Comparison of ENCODE assay signal across 26 cellular contexts in the genomic region with DNA sequence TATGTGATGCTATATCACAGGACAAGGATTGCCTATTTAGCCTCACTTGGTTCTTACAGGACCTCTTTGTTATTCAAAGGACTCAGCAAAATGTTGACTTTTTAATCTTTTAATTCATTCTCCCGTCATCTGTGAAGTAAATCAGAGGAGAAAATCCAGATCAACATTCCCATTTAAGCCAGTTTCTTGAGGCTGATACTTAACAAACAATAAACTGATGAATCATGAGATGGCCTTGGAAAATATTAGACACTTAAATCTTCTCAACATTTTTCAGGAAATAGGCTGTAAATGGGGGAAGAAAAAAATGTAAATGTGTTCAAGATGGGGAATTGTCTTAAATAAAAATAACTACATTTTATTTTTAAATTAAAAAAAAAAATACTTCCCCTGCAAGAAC. TPM values are rescaled to one million over a fixed set of nuclear protein-coding genes. Genes with fewer than 3 reads are reported as not detected.
A peak's percentile ranks its signal among the peaks of the same experiment; 100 is the strongest.
DNase-seq lines count a peak whose midpoint lies in the region; ATAC-seq lines count a peak whose summit lies in the region.
"Had no signal": no experiment of that assay in that cellular context is flagged by ENCODE, and none has a peak within 500 bp of the region (broad histone marks: within the 10 kb centered on the region; RNA-seq: fewer than 3 reads in every experiment).

No MANE protein-coding gene starts in this region.

- H3K9me3 ChIP-seq in SK-N-MC (ENCODE audit: low read depth, low read length): no peaks in the 10 kb centered on the region
- H3K9me3 ChIP-seq: ascending aorta, esophagus squamous epithelium, Peyer's patch had no signal

- H3K9ac ChIP-seq in SK-N-MC (ENCODE audit: insufficient read length): no peak overlapping the region

- H3K27ac ChIP-seq in SK-N-MC: peak overlapping the region; percentile 81; the same call in 1 of the 2 replicates
- H3K27ac ChIP-seq: 22Rv1, ascending aorta, C4-2B, esophagus squamous epithelium had no signal

- H3K36me3 ChIP-seq in SK-N-MC (ENCODE audit: insufficient read depth, low read length): no peaks in the 10 kb centered on the region
- H3K36me3 ChIP-seq: ascending aorta, esophagus squamous epithelium, Peyer's patch had no signal

- no peak overlapping the region for H3K4me3 ChIP-seq in SK-N-MC
- H3K4me3 ChIP-seq: ascending aorta, esophagus squamous epithelium, Peyer's patch had no signal

- ATAC-seq in HG03378 (IDR thresholded peaks at IDR 0.05; ENCODE audit: unreplicated experiment) (no peak), GM18498 (IDR thresholded peaks at IDR 0.05; ENCODE audit: unreplicated experiment) (no peak), GM19467 (IDR thresholded peaks at IDR 0.05; ENCODE audit: unreplicated experiment) (no peak)
- ATAC-seq: activated CD4-positive, CD25-positive, alpha-beta regulatory T cell treated with anti-CD3 and anti-CD28 coated beads, Interleukin-2, amount 50 U/mL, for 24 hours had no signal

- DNase-seq in A172 (ENCODE audit: low spot score) (peak; percentile 8), GM04503 (ENCODE audit: low read depth) (peak; percentile 80), SK-N-MC (ENCODE audit: low read depth, low spot score) (no peak), foreskin melanocyte (peak; percentile 7), NCI-H510A (lab: John Stamatoyannopoulos, UW) (no peak)
- DNase-seq: activated CD4-positive, alpha-beta memory T cell treated with anti-CD3 and anti-CD28 coated beads for 36 hours; cortex of kidney; endodermal cell; esophagus squamous epithelium; glutamatergic neuron; H9; kidney glomerular epithelial cell; mammary epithelial cell; NCI-H1436; NCI-H524 treated with DMSO at 0.1 percent for 48 hours; NK-92 treated with Interleukin-12 subunit alpha and Interleukin-12 subunit beta, amount 100 ng/mL, for 24 hours; Peyer's patch; T-helper 1 cell; trophoblast cell had no signal

RNA-seq across cellular contexts. Expression of a gene that starts 55.9 kb away (rescaled TPM):
- 14.8 and 16.3 TPM in 2 replicates for total RNA-seq in A172 (2014; rRNA removed; shearing (Covaris generic))

RNA-seq across cellular contexts. Expression of a gene that starts 56.2 kb away (rescaled TPM):
- total RNA-seq in A172 (2014; rRNA removed; shearing (Covaris generic)): 3.4 and 3.5 TPM in 2 replicates

Comparison
In these comparisons a context has a peak if more than half of its experiments do, and no peak if none do; other contexts are left out.
1. DNase-seq: peak in A172 (single experiment), GM04503 (single experiment) and foreskin melanocyte (single experiment); none in SK-N-MC (single experiment) and NCI-H510A (single experiment).